21 cellular contexts compared by ENCODE assay signal in the genomic region with DNA sequence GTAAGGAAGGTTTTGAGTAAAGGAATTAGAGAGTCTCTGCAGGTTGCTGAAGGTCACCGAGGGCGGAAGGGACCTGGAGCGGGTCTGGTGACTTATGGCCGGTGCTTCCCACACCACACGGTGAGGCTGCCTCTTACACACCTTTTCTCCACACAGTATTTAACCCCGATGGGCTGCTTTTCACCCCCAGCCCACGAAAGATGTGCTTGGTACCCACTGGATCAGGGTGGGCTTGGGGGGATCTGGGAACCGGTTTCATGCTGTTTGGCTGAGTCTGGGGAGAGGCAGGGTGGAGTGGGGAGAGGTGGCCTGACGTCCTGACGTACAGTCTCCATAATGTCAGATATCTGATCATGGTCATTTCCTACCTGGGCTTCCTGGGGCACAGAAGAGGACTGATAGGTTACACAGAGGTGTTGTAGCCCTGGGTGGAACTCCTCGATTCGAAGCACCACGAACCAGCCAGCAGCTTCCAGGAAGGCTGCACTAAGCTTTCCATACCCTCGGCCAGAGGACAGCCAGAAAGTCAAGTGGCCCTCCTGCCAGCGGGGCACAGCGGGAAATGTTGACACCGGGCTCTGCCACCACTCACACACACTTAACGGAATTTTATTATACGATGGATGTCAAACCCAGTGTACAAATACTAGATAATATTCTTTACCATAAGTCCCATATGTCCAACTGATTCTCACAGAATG. TPM values are rescaled to one million over a fixed set of nuclear protein-coding genes. Genes with fewer than 3 reads are reported as not detected.
DNase-seq lines count a peak whose midpoint lies in the region.
"Had no signal": no experiment of that assay in that cellular context is flagged by ENCODE, and none has a peak within 500 bp of the region (broad histone marks: within the 10 kb centered on the region; RNA-seq: fewer than 3 reads in every experiment).

No MANE protein-coding gene starts in this region.

- peak; percentile 33 for DNase-seq in activated effector memory CD4-positive, alpha-beta T cell treated with anti-CD3 and anti-CD28 coated beads, Interleukin-2, amount 50 U/mL, for 16 hours
- DNase-seq in activated effector memory CD4-positive, alpha-beta T cell treated with Interleukin-2 at 50 U/mL for 16 hours, result no peak
- DNase-seq in dermis blood vessel endothelial cell (peak; percentile 33), islet precursor cell (peak; percentile 41), ureter (ENCODE audit: low spot score) (peak; percentile 26), hepatic stellate cell (ENCODE audit: low spot score) (no peak), NCI-H2171 (lab: John Stamatoyannopoulos, UW) (no peak), T-helper 1 cell (no peak)
- DNase-seq: activated naive CD8-positive, alpha-beta T cell treated with anti-CD3 and anti-CD28 coated beads for 36 hours; CD4-positive, CD25-positive, alpha-beta regulatory T cell; GOT3; hippocampal formation; naive B cell; NCI-H1694; sigmoid colon; stimulated activated naive B cell treated with anti-CD40 and anti-IgM and Interleukin-4, amounts not matched to agents 10 μg/mL and 1 μg/mL and 100 μg/mL, for 72 hours had no signal

RNA-seq across cellular contexts. Expression of gene OR1D5, which starts 34.0 kb away (rescaled TPM):
- total RNA-seq in dermis blood vessel endothelial cell (not detected in 2 replicates), ureter (not detected)
- total RNA-seq: activated naive CD8-positive, alpha-beta T cell treated with anti-CD3 and anti-CD28 coated beads for 36 hours; activated T-helper 1 cell treated with anti-CD3 and anti-CD28 coated beads, Interleukin-12 subunit alpha, Interleukin-12 subunit beta, Interleukin-2, Interleukin-4 antibody, amounts not matched to agents 30 ng/mL and 10 ng/mL and 1 ng/mL, durations not matched to agents 14 hours and 24 hours and 36 hours; CD4-positive, CD25-positive, alpha-beta regulatory T cell; GM12878; HepG2; NCI-H460; osteocyte; sigmoid colon had no signal

Comparison
In these comparisons a context has a peak if more than half of its experiments do, and no peak if none do; other contexts are left out.
1. DNase-seq: peak in activated effector memory CD4-positive, alpha-beta T cell treated with anti-CD3 and anti-CD28 coated beads, Interleukin-2, amount 50 U/mL, for 16 hours (single experiment), dermis blood vessel endothelial cell (single experiment), islet precursor cell (single experiment) and ureter (single experiment); none in activated effector memory CD4-positive, alpha-beta T cell treated with Interleukin-2 at 50 U/mL for 16 hours (single experiment), hepatic stellate cell (single experiment), NCI-H2171 (single experiment) and T-helper 1 cell (0 of 5).